In the genomic region with DNA sequence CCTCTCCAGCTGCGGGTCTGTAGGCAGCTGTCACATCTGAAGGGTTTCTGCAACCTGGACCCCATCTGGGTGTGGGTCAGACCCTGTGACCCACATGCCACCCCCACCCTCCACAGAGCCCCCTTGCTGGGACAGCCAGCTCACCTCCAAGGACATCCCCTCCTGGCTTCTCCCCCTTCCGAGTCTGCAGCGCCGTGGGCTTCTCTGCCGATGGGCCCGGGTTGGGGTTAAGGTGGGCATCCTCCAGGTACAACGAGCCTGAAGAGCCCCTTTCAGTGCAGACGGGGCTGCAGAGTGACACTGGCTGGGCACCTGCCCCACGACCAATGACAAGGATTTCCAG, we compare ENCODE assay signal across 23 cellular contexts. TPM values are rescaled to one million over a fixed set of nuclear protein-coding genes. Genes with fewer than 3 reads are reported as not detected.
A peak's percentile ranks its signal among the peaks of the same experiment; 100 is the strongest.
DNase-seq lines count a peak whose midpoint lies in the region; ATAC-seq and TF ChIP-seq lines count a peak whose summit lies in the region.
"Had no signal": no experiment of that assay in that cellular context is flagged by ENCODE, and none has a peak within 500 bp of the region (broad histone marks: within the 10 kb centered on the region; RNA-seq: fewer than 3 reads in every experiment).

No MANE protein-coding gene starts in this region.

- no peaks in the 10 kb centered on the region for H3K9me3 ChIP-seq in BLaER1
- H3K9me3 ChIP-seq in endodermal cell (ENCODE audit: control insufficient read depth, low read length): no peaks in the 10 kb centered on the region

- H3K9ac ChIP-seq in BLaER1: no peak overlapping the region
- H3K9ac ChIP-seq in endodermal cell (ENCODE audit: extremely low read depth, low read length, poor library complexity, severe bottlenecking): no peak overlapping the region

- peak; percentile 8 for DNase-seq in activated CD4-positive, CD25-positive, alpha-beta regulatory T cell treated with anti-CD3 and anti-CD28 coated beads, Interleukin-2, amount 50 U/mL, for 72 hours
- DNase-seq in activated CD4-positive, CD25-positive, alpha-beta regulatory T cell (lab: John Stamatoyannopoulos, UW): no peak
- DNase-seq in endodermal cell (peak; percentile 38), natural killer cell (no peak), foreskin melanocyte (no peak)
- no peak for DNase-seq in activated CD4-positive, alpha-beta T cell treated with anti-CD3 and anti-CD28 coated beads, Interleukin-2, amount 10 ng/mL, durations not matched to agents 7 days and 5 days
- DNase-seq: ACHN; Calu3; CD8-positive, alpha-beta memory T cell; H7; NCI-H1105; NCI-H146; NCI-H2029; NCI-H226; NCI-H510A treated with DMSO at 0.1 percent for 48 hours; NCI-H748 treated with DMSO at 0.1 percent for 48 hours; PC-9 had no signal

- no peak overlapping the region for H3K4me3 ChIP-seq in BLaER1
- no peak overlapping the region for H3K4me3 ChIP-seq in endodermal cell (ENCODE audit: low read length)
- H3K4me3 ChIP-seq: PC-9 had no signal

- 0 out of 2 replicates have a peak overlapping the region, but pooled peaks have one; percentile 0 for H3K27ac ChIP-seq in BLaER1
- no peak overlapping the region for H3K27ac ChIP-seq in endodermal cell (ENCODE audit: low read depth, low read length)
- H3K27ac ChIP-seq: 22Rv1, C4-2B, PC-9, RWPE1 had no signal

- no peak overlapping the region for H3K4me3 Mint-ChIP-seq in endodermal cell
- no peak overlapping the region for H3K4me3 Mint-ChIP-seq in natural killer cell
- no peak overlapping the region for H3K4me3 Mint-ChIP-seq in activated CD4-positive, alpha-beta T cell treated with anti-CD3 and anti-CD28 coated beads, Interleukin-2, amount 10 ng/mL, durations not matched to agents 7 days and 5 days
- H3K4me3 Mint-ChIP-seq: IgD-negative memory B cell had no signal

- H3K36me3 ChIP-seq in BLaER1 (peaks cover 62% of the 10 kb centered on the region), endodermal cell (ENCODE audit: control insufficient read depth, insufficient read depth, low read length) (peaks cover 4% of the 10 kb centered on the region)

- POLR2A ChIA-PET in activated CD4-positive, alpha-beta T cell treated with anti-CD3 and anti-CD28 coated beads, Interleukin-2, amount 10 ng/mL, durations not matched to agents 7 days and 5 days (lab: Charles Lee): no interaction called here

- no peak for TF ChIP-seq CTCF in endodermal cell (conservative IDR thresholded peaks at IDR 0.05)
- no peak for TF ChIP-seq CTCF in natural killer cell (IDR thresholded peaks at IDR 0.05)

- peaks cover 55% of the 10 kb centered on the region for H3K4me1 ChIP-seq in BLaER1
- H3K4me1 ChIP-seq in endodermal cell (ENCODE audit: control insufficient read depth, insufficient read depth, low read length): no peaks in the 10 kb centered on the region

- H3K9me3 Mint-ChIP-seq in endodermal cell: no peaks in the 10 kb centered on the region
- H3K9me3 Mint-ChIP-seq in natural killer cell: no peaks in the 10 kb centered on the region
- no peaks in the 10 kb centered on the region for H3K9me3 Mint-ChIP-seq in activated CD4-positive, alpha-beta T cell treated with anti-CD3 and anti-CD28 coated beads, Interleukin-2, amount 10 ng/mL, durations not matched to agents 7 days and 5 days
- H3K9me3 Mint-ChIP-seq: IgD-negative memory B cell had no signal

- H3K27me3 ChIP-seq in BLaER1 (no peaks in the 10 kb centered on the region), endodermal cell (ENCODE audit: control insufficient read depth, insufficient read depth, low read length, poor library complexity, severe bottlenecking) (no peaks in the 10 kb centered on the region)

- H4K20me1 ChIP-seq in BLaER1: peaks cover 21% of the 10 kb centered on the region

- CTCF ChIA-PET in activated CD4-positive, alpha-beta T cell treated with anti-CD3 and anti-CD28 coated beads, Interleukin-2, amount 10 ng/mL, durations not matched to agents 7 days and 5 days (lab: Charles Lee): no interaction called here

- H3K27ac Mint-ChIP-seq in endodermal cell: no peak overlapping the region
- peak overlapping the region; percentile 24 to 68 for H3K27ac Mint-ChIP-seq in natural killer cell
- no peak overlapping the region for H3K27ac Mint-ChIP-seq in activated CD4-positive, alpha-beta T cell treated with anti-CD3 and anti-CD28 coated beads, Interleukin-2, amount 10 ng/mL, durations not matched to agents 7 days and 5 days

- H3K27me3 Mint-ChIP-seq in endodermal cell (ENCODE audit: insufficient read depth) (no peaks in the 10 kb centered on the region), natural killer cell (ENCODE audit: low read depth in 2 of 2) (no peaks in the 10 kb centered on the region)
- H3K27me3 Mint-ChIP-seq in activated CD4-positive, alpha-beta T cell treated with anti-CD3 and anti-CD28 coated beads, Interleukin-2, amount 10 ng/mL, durations not matched to agents 7 days and 5 days: no peaks in the 10 kb centered on the region
- H3K27me3 Mint-ChIP-seq: CD8-positive, alpha-beta memory T cell had no signal

- ATAC-seq in natural killer cell (peak in 1 of 3 donors; percentile 12), GM18511 (IDR thresholded peaks at IDR 0.05; ENCODE audit: unreplicated experiment) (no peak)

- H3K4me2 ChIP-seq in BLaER1: peak overlapping the region; percentile 40
- H3K4me2 ChIP-seq: PC-9 had no signal

- intact Hi-C loops in natural killer cell (cut with micrococcal nuclease): no loop called here

- 92% methylated on average over 6 to 9 of the region's 9 CpGs for WGBS in endodermal cell (ENCODE audit: insufficient coverage in 1 of 2, insufficient read length in 1 of 2), 2 experiments

- H3K4me1 Mint-ChIP-seq in endodermal cell: no peaks in the 10 kb centered on the region
- H3K4me1 Mint-ChIP-seq in natural killer cell: peaks cover 8 to 28% of the 10 kb centered on the region in 2 donors
- H3K4me1 Mint-ChIP-seq in activated CD4-positive, alpha-beta T cell treated with anti-CD3 and anti-CD28 coated beads, Interleukin-2, amount 10 ng/mL, durations not matched to agents 7 days and 5 days: no peaks in the 10 kb centered on the region

- peaks cover 5% of the 10 kb centered on the region for H3K36me3 Mint-ChIP-seq in endodermal cell (ENCODE audit: low read depth)
- H3K36me3 Mint-ChIP-seq in natural killer cell: peaks cover 5% of the 10 kb centered on the region
- H3K36me3 Mint-ChIP-seq in activated CD4-positive, alpha-beta T cell treated with anti-CD3 and anti-CD28 coated beads, Interleukin-2, amount 10 ng/mL, durations not matched to agents 7 days and 5 days (ENCODE audit: low read depth): no peaks in the 10 kb centered on the region

RNA-seq across cellular contexts. Expression of a gene that starts 28.9 kb away (rescaled TPM):
- total RNA-seq in endodermal cell (not detected), natural killer cell (not detected)
- polyA plus RNA-seq in endodermal cell (2013, experiment 1 of 2): not detected
- not detected for polyA plus RNA-seq in endodermal cell (2013, experiment 2 of 2)
- not detected for total RNA-seq in activated CD4-positive, alpha-beta T cell treated with anti-CD3 and anti-CD28 coated beads, Interleukin-2, amount 10 ng/mL, durations not matched to agents 7 days and 5 days
- total RNA-seq: Calu3; CD8-positive, alpha-beta memory T cell; H7; PC-9 had no signal
- polyA plus RNA-seq: IgD-negative memory B cell had no signal

Comparison
In these comparisons a context has a peak if more than half of its experiments do, and no peak if none do; other contexts are left out.
1. DNase-seq: peak in activated CD4-positive, CD25-positive, alpha-beta regulatory T cell treated with anti-CD3 and anti-CD28 coated beads, Interleukin-2, amount 50 U/mL, for 72 hours (single experiment) and endodermal cell (single experiment); none in activated CD4-positive, CD25-positive, alpha-beta regulatory T cell (0 of 4), natural killer cell (single experiment), activated CD4-positive, alpha-beta T cell treated with anti-CD3 and anti-CD28 coated beads, Interleukin-2, amount 10 ng/mL, durations not matched to agents 7 days and 5 days (single experiment) and foreskin melanocyte (single experiment).
2. H3K27ac Mint-ChIP-seq: peak in natural killer cell (2 of 2); none in endodermal cell (single experiment) and activated CD4-positive, alpha-beta T cell treated with anti-CD3 and anti-CD28 coated beads, Interleukin-2, amount 10 ng/mL, durations not matched to agents 7 days and 5 days (single experiment).